13 cellular contexts compared by ENCODE assay signal in the genomic region with DNA sequence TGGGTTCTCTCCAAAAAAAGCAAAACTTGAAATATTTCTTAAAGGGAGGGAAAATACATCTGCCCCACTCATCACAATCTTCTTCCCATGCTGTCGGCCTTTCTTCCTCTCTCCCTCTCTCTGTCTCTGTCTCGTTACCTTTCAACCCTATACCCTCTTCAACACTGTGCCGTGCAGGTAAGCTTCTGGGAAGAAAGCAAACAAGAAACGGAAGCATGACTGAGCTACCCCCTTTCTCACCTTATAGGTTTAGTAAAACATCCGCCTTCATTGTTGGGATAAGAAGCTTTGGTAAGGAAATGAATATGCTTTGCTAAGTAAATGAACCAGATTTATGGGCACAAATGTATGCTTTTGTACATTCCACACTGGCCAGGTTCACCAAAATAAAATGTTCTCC.
"Had no signal": no experiment of that assay in that cellular context is flagged by ENCODE, and none has a peak within 500 bp of the region (broad histone marks: within the 10 kb centered on the region; RNA-seq: fewer than 3 reads in every experiment).

No MANE protein-coding gene starts in this region.

- H3K36me3 ChIP-seq: neutrophil, thyroid gland had no signal

- H3K9me3 ChIP-seq: neutrophil, thyroid gland had no signal

- ATAC-seq: activated naive CD4-positive, alpha-beta T cell treated with anti-CD3 and anti-CD28 coated beads, Interleukin-2, amount 50 U/mL, for 72 hours; natural killer cell had no signal

- DNase-seq: activated CD4-positive, alpha-beta T cell treated with anti-CD3 and anti-CD28 coated beads, Interleukin-2, amount 50 U/mL, for 4 hours; activated gamma-delta T cell treated with Interleukin-2 at 50 U/mL for 16 hours; amniotic stem cell; kidney; natural killer cell; posterior cingulate gyrus; retina; stimulated activated CD8-positive, alpha-beta memory T cell treated with anti-CD3 and anti-CD28 coated beads, Interleukin-4, amount 100 ng/mL, for 48 hours; stimulated activated naive CD4-positive, alpha-beta T cell; T1000 had no signal

- H3K27ac ChIP-seq: neutrophil, thyroid gland had no signal

- H3K4me3 ChIP-seq: thyroid gland had no signal

- H3K27me3 ChIP-seq: thyroid gland had no signal
